In the genomic region with DNA sequence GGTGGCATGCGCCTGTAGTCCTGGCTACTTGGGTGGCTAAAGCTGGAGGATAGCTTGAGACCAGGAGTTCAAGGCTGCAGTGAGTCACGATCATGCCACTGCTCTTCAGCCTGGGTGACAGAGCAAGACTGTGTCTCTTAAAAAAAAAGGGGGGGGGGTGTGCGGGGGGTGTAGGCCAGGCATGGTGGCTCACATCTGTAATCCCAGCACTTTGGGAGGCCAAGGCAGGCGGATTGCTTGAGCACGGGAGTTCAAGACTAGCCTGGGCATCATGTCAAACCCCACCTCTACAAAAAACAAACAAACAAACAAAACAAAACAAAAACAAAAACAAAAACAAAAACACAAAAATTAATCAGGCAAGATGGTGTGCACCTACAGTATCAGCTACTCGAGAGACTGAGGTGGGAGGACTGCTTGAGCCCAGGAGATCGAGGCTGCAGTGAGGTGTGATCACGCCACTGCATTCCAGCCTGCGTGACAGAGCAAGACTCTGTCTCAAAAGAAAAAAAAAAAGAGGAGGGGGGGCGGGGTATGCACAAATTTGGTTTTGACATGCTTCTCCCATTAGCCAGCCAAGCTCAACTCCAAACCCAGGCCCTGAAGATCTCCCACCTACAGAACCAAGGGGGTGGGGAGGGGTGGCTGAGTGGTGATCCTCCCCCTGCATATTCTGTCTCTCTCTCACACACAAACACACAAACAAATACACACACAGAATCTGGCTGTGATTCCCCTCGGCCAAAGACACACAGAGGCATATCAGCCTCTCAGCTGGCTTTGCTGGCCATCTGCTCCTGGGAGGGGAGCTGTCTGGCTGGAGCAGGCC, we compare ENCODE assay signal across 9 cellular contexts. TPM values are rescaled to one million over a fixed set of nuclear protein-coding genes. Genes with fewer than 3 reads are reported as not detected.
DNase-seq lines count a peak whose midpoint lies in the region; ATAC-seq and TF ChIP-seq lines count a peak whose summit lies in the region.
"Had no signal": no experiment of that assay in that cellular context is flagged by ENCODE, and none has a peak within 500 bp of the region (broad histone marks: within the 10 kb centered on the region; RNA-seq: fewer than 3 reads in every experiment).

No MANE protein-coding gene starts in this region.

- ATAC-seq in heart right ventricle: peak in 1 of 8 donors; percentile 22
- no peak for ATAC-seq in Right ventricle myocardium superior (ENCODE audit: poor library complexity)
- ATAC-seq in memory B cell (ENCODE audit: low read depth): no peak
- no peak for ATAC-seq in naive thymus-derived CD8-positive, alpha-beta T cell

- H3K36me3 ChIP-seq in heart right ventricle: peaks cover 0 to 13% (median 0%) of the 10 kb centered on the region in 9 donors

- no peaks in the 10 kb centered on the region for H3K27me3 ChIP-seq in heart right ventricle

- no peaks in the 10 kb centered on the region for H3K9me3 Mint-ChIP-seq in memory B cell
- H3K9me3 Mint-ChIP-seq in naive thymus-derived CD8-positive, alpha-beta T cell: no peaks in the 10 kb centered on the region
- H3K9me3 Mint-ChIP-seq: CD4-positive, alpha-beta memory T cell had no signal

- peak overlapping the region in 3 of 10 donors; percentile 8 to 54 (median 11) for H3K4me3 ChIP-seq in heart right ventricle

- intact Hi-C loops in heart right ventricle (cut with DNase I): loop anchor here in 1 of 10 donors (10.0 kb wide), 1 partner anchor 59 kb away; no protein-coding TSS in a partner anchor
- intact Hi-C loops in Right ventricle myocardium superior (cut with DNase I): no loop called here

- no peak for TF ChIP-seq CTCF in heart right ventricle (IDR thresholded peaks at IDR 0.05)

- peaks cover 60% of the 10 kb centered on the region for H3K4me1 Mint-ChIP-seq in memory B cell
- H3K4me1 Mint-ChIP-seq in naive thymus-derived CD8-positive, alpha-beta T cell: peaks cover 27 to 84% (median 45%) of the 10 kb centered on the region in 4 donors

- peak overlapping the region; percentile 14 for H3K27ac Mint-ChIP-seq in memory B cell
- H3K27ac Mint-ChIP-seq in naive thymus-derived CD8-positive, alpha-beta T cell: peak overlapping the region in 2 of 10 donors; percentile 64 to 75

- DNase-seq in heart right ventricle: no peak
- no peak for DNase-seq in Right ventricle myocardium superior
- peak; percentile 18 for DNase-seq in astrocyte of the hippocampus (ENCODE audit: low read depth, low spot score)
- DNase-seq in memory B cell (ENCODE audit: low spot score in 2 of 2): no peak
- DNase-seq in naive thymus-derived CD8-positive, alpha-beta T cell: no peak
- no peak for DNase-seq in activated CD4-positive, alpha-beta T cell treated with anti-CD3 and anti-CD28 coated beads for 48 hours
- DNase-seq in cerebellum (ENCODE audit: low spot score): no peak
- no peak for DNase-seq in NCI-H128 (lab: John Stamatoyannopoulos, UW; ENCODE audit: unreplicated experiment)

- POLR2A ChIA-PET in naive thymus-derived CD8-positive, alpha-beta T cell (lab: Charles Lee): interaction anchor here (0.6 to 1.1 kb wide), 5 partner anchors 19 to 543 kb away, joined by 3 to 7 read pairs (median 4); no protein-coding TSS in a partner anchor

- WGBS in heart right ventricle, 2 donors: 72% methylated on average over 11 of the region's 11 CpGs

- H3K9me3 ChIP-seq in heart right ventricle: no peaks in the 10 kb centered on the region

- peak overlapping the region; percentile 63 for H3K4me3 Mint-ChIP-seq in memory B cell
- H3K4me3 Mint-ChIP-seq in naive thymus-derived CD8-positive, alpha-beta T cell: peak overlapping the region in 3 of 10 donors; percentile 14 to 63 (median 47)

- no peaks in the 10 kb centered on the region for H3K27me3 Mint-ChIP-seq in memory B cell
- H3K27me3 Mint-ChIP-seq in naive thymus-derived CD8-positive, alpha-beta T cell: peaks cover 6 to 58% (median 16%) of the 10 kb centered on the region in 5 donors

- peak overlapping the region in 7 of 10 donors; percentile 9 to 90 (median 39) for H3K27ac ChIP-seq in heart right ventricle

- no peaks in the 10 kb centered on the region for H3K36me3 Mint-ChIP-seq in memory B cell
- no peaks in the 10 kb centered on the region for H3K36me3 Mint-ChIP-seq in naive thymus-derived CD8-positive, alpha-beta T cell
- H3K36me3 Mint-ChIP-seq: CD4-positive, alpha-beta memory T cell had no signal

- H3K4me1 ChIP-seq in heart right ventricle: peaks cover 0 to 71% (median 17%) of the 10 kb centered on the region in 9 donors

RNA-seq across cellular contexts. Expression of gene PTAFR, which starts 3.1 kb away (rescaled TPM):
- total RNA-seq in heart right ventricle (10 to 100 TPM in 1 of 10 donors, 1 to 10 TPM in 5, under 1 TPM in 4; 0.76 to 13.4 (median 1.4) TPM), Right ventricle myocardium superior (1.9 TPM), cerebellum (2.6 TPM)
- 1 to 10 TPM in 1 of 2 donors, under 1 TPM in 1; 0.73 to 1.6 TPM for polyA plus RNA-seq in heart right ventricle
- 1 to 10 TPM in 1 of 2 experiments, under 1 TPM in 1; 0.70 to 1.1 TPM for total RNA-seq in naive thymus-derived CD8-positive, alpha-beta T cell
- polyA plus RNA-seq in naive thymus-derived CD8-positive, alpha-beta T cell: under 1 TPM; 0.34 to 0.84 (median 0.68) TPM

RNA-seq across cellular contexts. Expression of gene DNAJC8, which starts 59.5 kb away (rescaled TPM):
- total RNA-seq in heart right ventricle: 10 to 100 TPM; 53.9 to 64.5 (median 58.0) TPM
- polyA plus RNA-seq in heart right ventricle: 10 to 100 TPM; 39.7 to 74.0 TPM
- 54.9 TPM for total RNA-seq in Right ventricle myocardium superior
- 10 to 100 TPM; 68.1 to 79.4 TPM for total RNA-seq in naive thymus-derived CD8-positive, alpha-beta T cell
- polyA plus RNA-seq in naive thymus-derived CD8-positive, alpha-beta T cell: 100 to 1,000 TPM; 145 to 156 (median 151) TPM
- 34.1 TPM for total RNA-seq in cerebellum
